1 cellular context compared by ENCODE assay signal in the genomic region with DNA sequence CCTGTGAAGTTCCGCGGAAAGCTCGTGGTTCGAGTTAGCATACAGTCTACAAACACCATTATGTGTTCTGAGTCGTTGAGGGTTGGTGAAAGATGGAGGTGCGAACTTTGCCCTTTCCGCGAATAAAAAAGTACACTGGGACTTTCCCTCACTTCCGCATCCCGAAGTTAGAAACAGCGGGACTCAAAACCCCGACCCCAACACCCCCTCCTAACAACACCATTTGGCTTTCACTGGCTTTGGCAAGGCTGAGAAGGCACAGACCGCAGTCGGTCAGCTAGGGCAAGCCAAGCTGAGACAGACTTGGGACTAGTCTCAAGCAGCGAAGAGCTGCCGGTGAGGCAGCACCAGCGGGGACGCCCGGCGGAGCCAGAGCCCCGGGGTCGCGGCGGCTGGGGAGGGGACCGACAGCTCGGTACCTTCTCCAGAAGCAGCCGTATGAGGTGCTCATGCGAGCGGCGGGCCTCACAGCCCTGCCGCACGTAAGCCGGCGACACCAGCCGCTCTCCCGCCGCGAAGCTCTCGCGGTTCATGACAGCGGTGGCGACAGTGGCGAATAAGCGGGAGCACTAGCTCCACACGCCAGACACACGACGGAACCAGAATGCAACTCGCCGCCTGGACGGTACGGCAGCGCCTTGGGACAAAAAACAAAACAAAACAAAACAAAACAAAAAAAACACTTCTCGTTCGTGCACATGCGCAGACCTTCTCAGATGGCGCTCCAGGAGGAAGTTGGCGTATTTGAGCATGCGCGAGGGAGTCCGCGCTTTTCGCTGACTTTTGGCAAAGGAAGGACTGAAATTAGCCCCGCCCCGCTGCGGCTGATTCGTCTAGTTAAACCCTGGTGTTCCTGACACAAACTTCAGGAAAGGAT.
A peak's percentile ranks its signal among the peaks of the same experiment; 100 is the strongest.
TF ChIP-seq lines count a peak whose summit lies in the region.

A gene (minus strand): TSS at position 613 of the 877 bp plus-strand sequence. CDS start 80 bp downstream, at position 533.

TF ChIP-seq in HepG2, 621 proteins besides CTCF, POLR2A, EP300 and RAD21 (continued from another document):
- TF ChIP-seq, protein P1, sequence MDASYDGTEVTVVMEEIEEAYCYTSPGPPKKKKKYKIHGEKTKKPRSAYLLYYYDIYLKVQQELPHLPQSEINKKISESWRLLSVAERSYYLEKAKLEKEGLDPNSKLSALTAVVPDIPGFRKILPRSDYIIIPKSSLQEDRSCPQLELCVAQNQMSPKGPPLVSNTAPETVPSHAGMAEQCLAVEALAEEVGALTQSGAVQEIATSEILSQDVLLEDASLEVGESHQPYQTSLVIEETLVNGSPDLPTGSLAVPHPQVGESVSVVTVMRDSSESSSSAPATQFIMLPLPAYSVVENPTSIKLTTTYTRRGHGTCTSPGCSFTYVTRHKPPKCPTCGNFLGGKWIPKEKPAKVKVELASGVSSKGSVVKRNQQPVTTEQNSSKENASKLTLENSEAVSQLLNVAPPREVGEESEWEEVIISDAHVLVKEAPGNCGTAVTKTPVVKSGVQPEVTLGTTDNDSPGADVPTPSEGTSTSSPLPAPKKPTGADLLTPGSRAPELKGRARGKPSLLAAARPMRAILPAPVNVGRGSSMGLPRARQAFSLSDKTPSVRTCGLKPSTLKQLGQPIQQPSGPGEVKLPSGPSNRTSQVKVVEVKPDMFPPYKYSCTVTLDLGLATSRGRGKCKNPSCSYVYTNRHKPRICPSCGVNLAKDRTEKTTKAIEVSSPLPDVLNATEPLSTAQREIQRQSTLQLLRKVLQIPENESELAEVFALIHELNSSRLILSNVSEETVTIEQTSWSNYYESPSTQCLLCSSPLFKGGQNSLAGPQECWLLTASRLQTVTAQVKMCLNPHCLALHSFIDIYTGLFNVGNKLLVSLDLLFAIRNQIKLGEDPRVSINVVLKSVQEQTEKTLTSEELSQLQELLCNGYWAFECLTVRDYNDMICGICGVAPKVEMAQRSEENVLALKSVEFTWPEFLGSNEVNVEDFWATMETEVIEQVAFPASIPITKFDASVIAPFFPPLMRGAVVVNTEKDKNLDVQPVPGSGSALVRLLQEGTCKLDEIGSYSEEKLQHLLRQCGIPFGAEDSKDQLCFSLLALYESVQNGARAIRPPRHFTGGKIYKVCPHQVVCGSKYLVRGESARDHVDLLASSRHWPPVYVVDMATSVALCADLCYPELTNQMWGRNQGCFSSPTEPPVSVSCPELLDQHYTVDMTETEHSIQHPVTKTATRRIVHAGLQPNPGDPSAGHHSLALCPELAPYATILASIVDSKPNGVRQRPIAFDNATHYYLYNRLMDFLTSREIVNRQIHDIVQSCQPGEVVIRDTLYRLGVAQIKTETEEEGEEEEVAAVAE (CRISPR knock-in tag; IDR thresholded peaks at IDR 0.05; ENCODE audit: borderline replicate concordance): peak; percentile 61; the same call in 1 of the 2 replicates
- TF ChIP-seq ZNF747 (CRISPR knock-in tag; IDR thresholded peaks at IDR 0.05; ENCODE audit: borderline replicate concordance) (peak; percentile 86), ZNF775 (CRISPR knock-in tag; IDR thresholded peaks at IDR 0.05; ENCODE audit: borderline replicate concordance) (no peak), ZNF121 (CRISPR knock-in tag; IDR thresholded peaks at IDR 0.05) (peak; percentile 36), ZBTB42 (CRISPR knock-in tag; IDR thresholded peaks at IDR 0.05) (0 out of 2 replicates have a peak, but pooled peaks have one; percentile 20), GATA4 (IDR thresholded peaks at IDR 0.05; ENCODE audit: borderline replicate concordance, low read depth) (peak; percentile 55), ZNF337 (CRISPR knock-in tag; IDR thresholded peaks at IDR 0.05; ENCODE audit: borderline replicate concordance, low read depth) (peak; percentile 62; the same call in 1 of the 2 replicates), TBX2 (CRISPR knock-in tag; IDR thresholded peaks at IDR 0.05; ENCODE audit: borderline replicate concordance) (peak; percentile 55), CAMTA2 (CRISPR knock-in tag; IDR thresholded peaks at IDR 0.05; ENCODE audit: borderline replicate concordance) (0 out of 2 replicates have a peak, but pooled peaks have one; percentile 27), TBP (CRISPR knock-in tag; IDR thresholded peaks at IDR 0.05) (0 out of 2 replicates have a peak, but pooled peaks have one; percentile 52), TOE1 (CRISPR knock-in tag; IDR thresholded peaks at IDR 0.05) (no peak), ZNF44 (CRISPR knock-in tag; IDR thresholded peaks at IDR 0.05) (peak; percentile 65), GTF2F1 (IDR thresholded peaks at IDR 0.05; ENCODE audit: low read length) (0 out of 2 replicates have a peak, but pooled peaks have one; percentile 12), SP5 (CRISPR knock-in tag; IDR thresholded peaks at IDR 0.05; ENCODE audit: borderline replicate concordance, low read depth) (no peak), KLF12 (CRISPR knock-in tag; IDR thresholded peaks at IDR 0.05; ENCODE audit: borderline replicate concordance) (no peak), ZNF552 (CRISPR knock-in tag; IDR thresholded peaks at IDR 0.05; ENCODE audit: borderline replicate concordance) (peak; percentile 93), HNF4G (IDR thresholded peaks at IDR 0.05; ENCODE audit: borderline replicate concordance, low read depth, low read length) (peak; percentile 65; the same call in 1 of the 2 replicates), HNF4G (CRISPR knock-in tag; IDR thresholded peaks at IDR 0.05; ENCODE audit: borderline replicate concordance, low read depth) (no peak; the same call in 1 of the 2 replicates), ETV6 (CRISPR knock-in tag; conservative IDR thresholded peaks at IDR 0.05) (0 out of 2 replicates have a peak, but pooled peaks have one; percentile 30), HIVEP1 (CRISPR knock-in tag; IDR thresholded peaks at IDR 0.05) (peak; percentile 71; the same call in 1 of the 2 replicates), AHR (CRISPR knock-in tag; IDR thresholded peaks at IDR 0.05) (peak; percentile 64; the same call in 1 of the 2 replicates), TGIF2 (CRISPR knock-in tag; IDR thresholded peaks at IDR 0.05) (peak; percentile 17; the same call in 1 of the 2 replicates), GABPB1 (CRISPR knock-in tag; IDR thresholded peaks at IDR 0.05) (peak; percentile 87), ZNF3 (CRISPR knock-in tag; IDR thresholded peaks at IDR 0.05) (no peak), KDM5A (IDR thresholded peaks at IDR 0.05; ENCODE audit: borderline replicate concordance, low read length) (peak; percentile 24; the same call in 1 of the 2 replicates)
- TF ChIP-seq, protein P2, sequence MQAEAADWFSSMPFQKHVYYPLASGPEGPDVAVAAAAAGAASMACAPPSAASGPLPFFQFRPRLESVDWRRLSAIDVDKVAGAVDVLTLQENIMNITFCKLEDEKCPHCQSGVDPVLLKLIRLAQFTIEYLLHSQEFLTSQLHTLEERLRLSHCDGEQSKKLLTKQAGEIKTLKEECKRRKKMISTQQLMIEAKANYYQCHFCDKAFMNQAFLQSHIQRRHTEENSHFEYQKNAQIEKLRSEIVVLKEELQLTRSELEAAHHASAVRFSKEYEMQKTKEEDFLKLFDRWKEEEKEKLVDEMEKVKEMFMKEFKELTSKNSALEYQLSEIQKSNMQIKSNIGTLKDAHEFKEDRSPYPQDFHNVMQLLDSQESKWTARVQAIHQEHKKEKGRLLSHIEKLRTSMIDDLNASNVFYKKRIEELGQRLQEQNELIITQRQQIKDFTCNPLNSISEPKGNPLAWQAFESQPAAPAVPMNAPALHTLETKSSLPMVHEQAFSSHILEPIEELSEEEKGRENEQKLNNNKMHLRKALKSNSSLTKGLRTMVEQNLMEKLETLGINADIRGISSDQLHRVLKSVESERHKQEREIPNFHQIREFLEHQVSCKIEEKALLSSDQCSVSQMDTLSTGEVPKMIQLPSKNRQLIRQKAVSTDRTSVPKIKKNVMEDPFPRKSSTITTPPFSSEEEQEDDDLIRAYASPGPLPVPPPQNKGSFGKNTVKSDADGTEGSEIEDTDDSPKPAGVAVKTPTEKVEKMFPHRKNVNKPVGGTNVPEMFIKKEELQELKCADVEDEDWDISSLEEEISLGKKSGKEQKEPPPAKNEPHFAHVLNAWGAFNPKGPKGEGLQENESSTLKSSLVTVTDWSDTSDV (CRISPR knock-in tag; IDR thresholded peaks at IDR 0.05): 0 out of 2 replicates have a peak, but pooled peaks have one; percentile 45
- TF ChIP-seq, protein P3, sequence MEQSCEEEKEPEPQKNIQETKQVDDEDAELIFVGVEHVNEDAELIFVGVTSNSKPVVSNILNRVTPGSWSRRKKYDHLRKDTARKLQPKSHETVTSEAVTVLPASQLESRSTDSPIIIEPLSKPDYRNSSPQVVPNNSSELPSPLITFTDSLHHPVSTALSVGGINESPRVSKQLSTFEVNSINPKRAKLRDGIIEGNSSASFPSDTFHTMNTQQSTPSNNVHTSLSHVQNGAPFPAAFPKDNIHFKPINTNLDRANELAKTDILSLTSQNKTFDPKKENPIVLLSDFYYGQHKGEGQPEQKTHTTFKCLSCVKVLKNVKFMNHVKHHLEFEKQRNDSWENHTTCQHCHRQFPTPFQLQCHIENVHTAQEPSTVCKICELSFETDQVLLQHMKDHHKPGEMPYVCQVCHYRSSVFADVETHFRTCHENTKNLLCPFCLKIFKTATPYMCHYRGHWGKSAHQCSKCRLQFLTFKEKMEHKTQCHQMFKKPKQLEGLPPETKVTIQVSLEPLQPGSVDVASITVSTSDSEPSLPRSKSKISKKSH (CRISPR knock-in tag; IDR thresholded peaks at IDR 0.05; ENCODE audit: borderline replicate concordance): peak; percentile 79; the same call in 1 of the 2 replicates
- TF ChIP-seq, protein P4, sequence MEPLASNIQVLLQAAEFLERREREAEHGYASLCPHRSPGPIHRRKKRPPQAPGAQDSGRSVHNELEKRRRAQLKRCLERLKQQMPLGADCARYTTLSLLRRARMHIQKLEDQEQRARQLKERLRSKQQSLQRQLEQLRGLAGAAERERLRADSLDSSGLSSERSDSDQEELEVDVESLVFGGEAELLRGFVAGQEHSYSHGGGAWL (CRISPR knock-in tag; IDR thresholded peaks at IDR 0.05): peak; percentile 49; the same call in 1 of the 2 replicates
- TF ChIP-seq, protein P5, sequence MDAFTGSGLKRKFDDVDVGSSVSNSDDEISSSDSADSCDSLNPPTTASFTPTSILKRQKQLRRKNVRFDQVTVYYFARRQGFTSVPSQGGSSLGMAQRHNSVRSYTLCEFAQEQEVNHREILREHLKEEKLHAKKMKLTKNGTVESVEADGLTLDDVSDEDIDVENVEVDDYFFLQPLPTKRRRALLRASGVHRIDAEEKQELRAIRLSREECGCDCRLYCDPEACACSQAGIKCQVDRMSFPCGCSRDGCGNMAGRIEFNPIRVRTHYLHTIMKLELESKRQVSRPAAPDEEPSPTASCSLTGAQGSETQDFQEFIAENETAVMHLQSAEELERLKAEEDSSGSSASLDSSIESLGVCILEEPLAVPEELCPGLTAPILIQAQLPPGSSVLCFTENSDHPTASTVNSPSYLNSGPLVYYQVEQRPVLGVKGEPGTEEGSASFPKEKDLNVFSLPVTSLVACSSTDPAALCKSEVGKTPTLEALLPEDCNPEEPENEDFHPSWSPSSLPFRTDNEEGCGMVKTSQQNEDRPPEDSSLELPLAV (CRISPR knock-in tag; conservative IDR thresholded peaks at IDR 0.05; ENCODE audit: low read depth): no peak
- TF ChIP-seq, protein P6, sequence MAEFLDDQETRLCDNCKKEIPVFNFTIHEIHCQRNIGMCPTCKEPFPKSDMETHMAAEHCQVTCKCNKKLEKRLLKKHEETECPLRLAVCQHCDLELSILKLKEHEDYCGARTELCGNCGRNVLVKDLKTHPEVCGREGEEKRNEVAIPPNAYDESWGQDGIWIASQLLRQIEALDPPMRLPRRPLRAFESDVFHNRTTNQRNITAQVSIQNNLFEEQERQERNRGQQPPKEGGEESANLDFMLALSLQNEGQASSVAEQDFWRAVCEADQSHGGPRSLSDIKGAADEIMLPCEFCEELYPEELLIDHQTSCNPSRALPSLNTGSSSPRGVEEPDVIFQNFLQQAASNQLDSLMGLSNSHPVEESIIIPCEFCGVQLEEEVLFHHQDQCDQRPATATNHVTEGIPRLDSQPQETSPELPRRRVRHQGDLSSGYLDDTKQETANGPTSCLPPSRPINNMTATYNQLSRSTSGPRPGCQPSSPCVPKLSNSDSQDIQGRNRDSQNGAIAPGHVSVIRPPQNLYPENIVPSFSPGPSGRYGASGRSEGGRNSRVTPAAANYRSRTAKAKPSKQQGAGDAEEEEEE (CRISPR knock-in tag; IDR thresholded peaks at IDR 0.05; ENCODE audit: borderline replicate concordance): no peak
- TF ChIP-seq, protein P7, sequence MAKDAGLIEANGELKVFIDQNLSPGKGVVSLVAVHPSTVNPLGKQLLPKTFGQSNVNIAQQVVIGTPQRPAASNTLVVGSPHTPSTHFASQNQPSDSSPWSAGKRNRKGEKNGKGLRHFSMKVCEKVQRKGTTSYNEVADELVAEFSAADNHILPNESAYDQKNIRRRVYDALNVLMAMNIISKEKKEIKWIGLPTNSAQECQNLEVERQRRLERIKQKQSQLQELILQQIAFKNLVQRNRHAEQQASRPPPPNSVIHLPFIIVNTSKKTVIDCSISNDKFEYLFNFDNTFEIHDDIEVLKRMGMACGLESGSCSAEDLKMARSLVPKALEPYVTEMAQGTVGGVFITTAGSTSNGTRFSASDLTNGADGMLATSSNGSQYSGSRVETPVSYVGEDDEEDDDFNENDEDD (CRISPR knock-in tag; IDR thresholded peaks at IDR 0.05; ENCODE audit: borderline replicate concordance): peak; percentile 82; the same call in 1 of the 2 replicates
- TF ChIP-seq, protein P8, sequence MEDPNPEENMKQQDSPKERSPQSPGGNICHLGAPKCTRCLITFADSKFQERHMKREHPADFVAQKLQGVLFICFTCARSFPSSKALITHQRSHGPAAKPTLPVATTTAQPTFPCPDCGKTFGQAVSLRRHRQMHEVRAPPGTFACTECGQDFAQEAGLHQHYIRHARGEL (CRISPR knock-in tag; IDR thresholded peaks at IDR 0.05): 0 out of 2 replicates have a peak, but pooled peaks have one; percentile 36
- TF ChIP-seq, protein P9, sequence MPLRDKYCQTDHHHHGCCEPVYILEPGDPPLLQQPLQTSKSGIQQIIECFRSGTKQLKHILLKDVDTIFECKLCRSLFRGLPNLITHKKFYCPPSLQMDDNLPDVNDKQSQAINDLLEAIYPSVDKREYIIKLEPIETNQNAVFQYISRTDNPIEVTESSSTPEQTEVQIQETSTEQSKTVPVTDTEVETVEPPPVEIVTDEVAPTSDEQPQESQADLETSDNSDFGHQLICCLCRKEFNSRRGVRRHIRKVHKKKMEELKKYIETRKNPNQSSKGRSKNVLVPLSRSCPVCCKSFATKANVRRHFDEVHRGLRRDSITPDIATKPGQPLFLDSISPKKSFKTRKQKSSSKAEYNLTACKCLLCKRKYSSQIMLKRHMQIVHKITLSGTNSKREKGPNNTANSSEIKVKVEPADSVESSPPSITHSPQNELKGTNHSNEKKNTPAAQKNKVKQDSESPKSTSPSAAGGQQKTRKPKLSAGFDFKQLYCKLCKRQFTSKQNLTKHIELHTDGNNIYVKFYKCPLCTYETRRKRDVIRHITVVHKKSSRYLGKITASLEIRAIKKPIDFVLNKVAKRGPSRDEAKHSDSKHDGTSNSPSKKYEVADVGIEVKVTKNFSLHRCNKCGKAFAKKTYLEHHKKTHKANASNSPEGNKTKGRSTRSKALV (CRISPR knock-in tag; IDR thresholded peaks at IDR 0.05): peak; percentile 20; the same call in 1 of the 2 replicates
